10 cellular contexts compared by ENCODE assay signal in the genomic region with DNA sequence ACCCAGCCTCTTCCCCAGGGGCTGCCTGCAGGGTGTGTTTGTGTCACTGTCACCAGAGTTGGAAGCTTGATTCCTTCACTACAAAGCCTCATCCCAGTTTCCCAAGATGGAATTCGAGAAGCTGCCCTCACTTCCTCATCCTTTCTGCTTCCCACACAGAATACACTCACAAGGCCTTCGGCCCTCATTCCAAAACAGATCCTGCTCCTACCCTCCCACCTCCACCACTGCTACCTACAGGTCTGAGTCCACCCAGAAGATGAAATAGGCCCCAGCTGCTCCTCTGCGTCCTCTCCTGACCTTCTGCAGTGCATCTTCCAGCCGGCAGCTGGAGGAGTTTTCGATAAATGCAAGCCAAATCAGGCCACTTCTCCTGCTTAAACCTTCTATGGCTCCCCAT. TPM values are rescaled to one million over a fixed set of nuclear protein-coding genes. Genes with fewer than 3 reads are reported as not detected.
"Had no signal": no experiment of that assay in that cellular context is flagged by ENCODE, and none has a peak within 500 bp of the region (broad histone marks: within the 10 kb centered on the region; RNA-seq: fewer than 3 reads in every experiment).

No MANE protein-coding gene starts in this region.

- H3K27ac ChIP-seq: HL-60 had no signal

- FAIRE-seq: H1, H54, HepG2, K562 had no signal

- H3K4me3 ChIP-seq: GM23338, K562 had no signal

- DNase-seq: H9, HCEC 1CT, HFFc6, KG1 had no signal

- H2AFZ ChIP-seq: GM23338 had no signal

- H3K4me2 ChIP-seq: GM23338 had no signal

- ATAC-seq: GM23338, HepG2, K562 had no signal

RNA-seq across cellular contexts. Expression of a gene that starts 6.8 kb away (rescaled TPM):
- total RNA-seq: K562 had no signal
- polyA plus RNA-seq: GM23338, HepG2, K562 had no signal
